Comparison of ENCODE assay signal across 9 cellular contexts in genomic region chr12:120100630-120101029, GRCh38. TPM values are rescaled to one million over a fixed set of nuclear protein-coding genes. Genes with fewer than 3 reads are reported as not detected.
DNase-seq lines count a peak whose midpoint lies in the region; ATAC-seq, FAIRE-seq and TF ChIP-seq lines count a peak whose summit lies in the region.
"Had no signal": no experiment of that assay in that cellular context is flagged by ENCODE, and none has a peak within 500 bp of the region (broad histone marks: within the 10 kb centered on the region; RNA-seq: fewer than 3 reads in every experiment).

No MANE protein-coding gene starts in this region.

- H3K36me3 ChIP-seq in kidney (ENCODE audit: control insufficient read depth in 1 of 2, insufficient read depth in 2 of 2, low read length in 2 of 2) (peaks cover 17 to 25% of the 10 kb centered on the region in 2 donors), suprapubic skin (peaks cover 59% of the 10 kb centered on the region)

- H3K4me1 ChIP-seq in kidney (ENCODE audit: control insufficient read depth in 1 of 2, insufficient read depth in 1 of 2, low read depth in 1 of 2, low read length in 2 of 2), result peaks cover 14 to 31% of the 10 kb centered on the region in 2 donors
- peaks cover 54% of the 10 kb centered on the region for H3K4me1 ChIP-seq in suprapubic skin

- H3K4me3 ChIP-seq in kidney (ENCODE audit: low read length in 2 of 2), result no peak overlapping the region
- H3K4me3 ChIP-seq in suprapubic skin, result no peak overlapping the region
- H3K4me3 ChIP-seq: cardiac muscle cell had no signal

- no peak for ATAC-seq in GM21723 (IDR thresholded peaks at IDR 0.05; ENCODE audit: unreplicated experiment)

- H3K27ac ChIP-seq in cingulate gyrus (ENCODE audit: low read depth, low read length) (peak overlapping the region; percentile 47), kidney (ENCODE audit: low read depth in 2 of 2, low read length in 2 of 2) (peak overlapping the region; percentile 17 to 65), suprapubic skin (peak overlapping the region; percentile 75)
- H3K27ac ChIP-seq: cardiac muscle cell had no signal

- TF ChIP-seq EP300 in suprapubic skin (IDR thresholded peaks at IDR 0.05), result no peak

- DNase-seq in NCI-H1105 treated with DMSO at 0.1 percent for 48 hours (lab: John Stamatoyannopoulos, UW) (peak; percentile 84), kidney (peak; percentile 88), suprapubic skin (ENCODE audit: low spot score in 2 of 2) (peak in 1 of 2 donors; percentile 83), NCI-H1417 treated with DMSO at 0.1 percent for 48 hours (lab: John Stamatoyannopoulos, UW) (no peak), COR-L47 (lab: John Stamatoyannopoulos, UW) (no peak)
- no peak for DNase-seq in activated CD4-positive, alpha-beta T cell treated with anti-CD3 and anti-CD28 coated beads for 4 hours

- TF ChIP-seq CTCF in kidney (IDR thresholded peaks at IDR 0.05; ENCODE audit: borderline replicate concordance, extremely low read depth, insufficient read depth) (no peak), suprapubic skin (IDR thresholded peaks at IDR 0.05) (no peak)

- no peak for FAIRE-seq in kidney (lab: Jason Lieb, UNC)

- no peak for TF ChIP-seq POLR2A in suprapubic skin (IDR thresholded peaks at IDR 0.05)

- intact Hi-C loops in kidney (cut with DNase I), result no loop called here

- H3K27me3 ChIP-seq in suprapubic skin, result no peaks in the 10 kb centered on the region
- H3K27me3 ChIP-seq: cardiac muscle cell had no signal

- no peaks in the 10 kb centered on the region for H3K9me3 ChIP-seq in kidney (ENCODE audit: control insufficient read depth in 1 of 2, low read length in 2 of 2)
- no peaks in the 10 kb centered on the region for H3K9me3 ChIP-seq in suprapubic skin

- WGBS in suprapubic skin, result 36% methylated on average over 12 of the region's 21 CpGs

- peak overlapping the region in 1 of 2 donors; percentile 10 for H3K9ac ChIP-seq in kidney (ENCODE audit: low read length in 2 of 2)

RNA-seq across cellular contexts. Expression of gene RAB35, which starts 15.9 kb away (rescaled TPM):
- total RNA-seq in kidney (56.1 TPM), suprapubic skin (10 to 100 TPM; 30.0 to 39.6 (median 33.1) TPM)
- 23.2 TPM for polyA plus RNA-seq in kidney (ENCODE audit: insufficient read depth, low read depth, low replicate concordance)

Comparison
In these comparisons a context has a peak if more than half of its experiments do, and no peak if none do; other contexts are left out.
1. DNase-seq: peak in NCI-H1105 treated with DMSO at 0.1 percent for 48 hours (single experiment) and kidney (single experiment); none in NCI-H1417 treated with DMSO at 0.1 percent for 48 hours (single experiment), activated CD4-positive, alpha-beta T cell treated with anti-CD3 and anti-CD28 coated beads for 4 hours (0 of 2) and COR-L47 (single experiment).
2. Peak in every context shown above with its lines, with median percentiles within 50 percentile points of each other: H3K27ac ChIP-seq.